In the genomic region with DNA sequence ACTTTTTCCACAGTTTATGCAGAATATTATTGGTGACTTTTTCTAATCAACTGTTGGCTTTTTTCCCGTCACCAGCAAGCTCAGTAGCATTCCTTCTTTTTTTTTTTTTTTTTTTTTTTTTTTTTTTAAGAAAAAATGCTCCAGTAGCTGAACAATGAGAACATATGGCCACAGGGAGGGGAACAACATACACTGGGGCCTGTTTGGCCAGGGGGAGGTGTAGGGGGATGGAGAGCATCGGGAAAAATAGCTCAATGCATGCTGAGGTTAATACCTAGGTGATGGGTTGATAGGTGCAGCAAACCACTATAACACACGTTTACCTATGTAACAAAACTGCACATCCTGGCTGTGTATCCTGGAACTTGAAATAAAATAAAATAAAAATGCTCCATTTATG, we compare ENCODE assay signal across 1 cellular context.
TF ChIP-seq lines count a peak whose summit lies in the region.

No MANE protein-coding gene starts in this region.

TF ChIP-seq in GM23338, 12 proteins besides CTCF, POLR2A, EP300 and RAD21 (continued from another document):
- TF ChIP-seq, protein P1, sequence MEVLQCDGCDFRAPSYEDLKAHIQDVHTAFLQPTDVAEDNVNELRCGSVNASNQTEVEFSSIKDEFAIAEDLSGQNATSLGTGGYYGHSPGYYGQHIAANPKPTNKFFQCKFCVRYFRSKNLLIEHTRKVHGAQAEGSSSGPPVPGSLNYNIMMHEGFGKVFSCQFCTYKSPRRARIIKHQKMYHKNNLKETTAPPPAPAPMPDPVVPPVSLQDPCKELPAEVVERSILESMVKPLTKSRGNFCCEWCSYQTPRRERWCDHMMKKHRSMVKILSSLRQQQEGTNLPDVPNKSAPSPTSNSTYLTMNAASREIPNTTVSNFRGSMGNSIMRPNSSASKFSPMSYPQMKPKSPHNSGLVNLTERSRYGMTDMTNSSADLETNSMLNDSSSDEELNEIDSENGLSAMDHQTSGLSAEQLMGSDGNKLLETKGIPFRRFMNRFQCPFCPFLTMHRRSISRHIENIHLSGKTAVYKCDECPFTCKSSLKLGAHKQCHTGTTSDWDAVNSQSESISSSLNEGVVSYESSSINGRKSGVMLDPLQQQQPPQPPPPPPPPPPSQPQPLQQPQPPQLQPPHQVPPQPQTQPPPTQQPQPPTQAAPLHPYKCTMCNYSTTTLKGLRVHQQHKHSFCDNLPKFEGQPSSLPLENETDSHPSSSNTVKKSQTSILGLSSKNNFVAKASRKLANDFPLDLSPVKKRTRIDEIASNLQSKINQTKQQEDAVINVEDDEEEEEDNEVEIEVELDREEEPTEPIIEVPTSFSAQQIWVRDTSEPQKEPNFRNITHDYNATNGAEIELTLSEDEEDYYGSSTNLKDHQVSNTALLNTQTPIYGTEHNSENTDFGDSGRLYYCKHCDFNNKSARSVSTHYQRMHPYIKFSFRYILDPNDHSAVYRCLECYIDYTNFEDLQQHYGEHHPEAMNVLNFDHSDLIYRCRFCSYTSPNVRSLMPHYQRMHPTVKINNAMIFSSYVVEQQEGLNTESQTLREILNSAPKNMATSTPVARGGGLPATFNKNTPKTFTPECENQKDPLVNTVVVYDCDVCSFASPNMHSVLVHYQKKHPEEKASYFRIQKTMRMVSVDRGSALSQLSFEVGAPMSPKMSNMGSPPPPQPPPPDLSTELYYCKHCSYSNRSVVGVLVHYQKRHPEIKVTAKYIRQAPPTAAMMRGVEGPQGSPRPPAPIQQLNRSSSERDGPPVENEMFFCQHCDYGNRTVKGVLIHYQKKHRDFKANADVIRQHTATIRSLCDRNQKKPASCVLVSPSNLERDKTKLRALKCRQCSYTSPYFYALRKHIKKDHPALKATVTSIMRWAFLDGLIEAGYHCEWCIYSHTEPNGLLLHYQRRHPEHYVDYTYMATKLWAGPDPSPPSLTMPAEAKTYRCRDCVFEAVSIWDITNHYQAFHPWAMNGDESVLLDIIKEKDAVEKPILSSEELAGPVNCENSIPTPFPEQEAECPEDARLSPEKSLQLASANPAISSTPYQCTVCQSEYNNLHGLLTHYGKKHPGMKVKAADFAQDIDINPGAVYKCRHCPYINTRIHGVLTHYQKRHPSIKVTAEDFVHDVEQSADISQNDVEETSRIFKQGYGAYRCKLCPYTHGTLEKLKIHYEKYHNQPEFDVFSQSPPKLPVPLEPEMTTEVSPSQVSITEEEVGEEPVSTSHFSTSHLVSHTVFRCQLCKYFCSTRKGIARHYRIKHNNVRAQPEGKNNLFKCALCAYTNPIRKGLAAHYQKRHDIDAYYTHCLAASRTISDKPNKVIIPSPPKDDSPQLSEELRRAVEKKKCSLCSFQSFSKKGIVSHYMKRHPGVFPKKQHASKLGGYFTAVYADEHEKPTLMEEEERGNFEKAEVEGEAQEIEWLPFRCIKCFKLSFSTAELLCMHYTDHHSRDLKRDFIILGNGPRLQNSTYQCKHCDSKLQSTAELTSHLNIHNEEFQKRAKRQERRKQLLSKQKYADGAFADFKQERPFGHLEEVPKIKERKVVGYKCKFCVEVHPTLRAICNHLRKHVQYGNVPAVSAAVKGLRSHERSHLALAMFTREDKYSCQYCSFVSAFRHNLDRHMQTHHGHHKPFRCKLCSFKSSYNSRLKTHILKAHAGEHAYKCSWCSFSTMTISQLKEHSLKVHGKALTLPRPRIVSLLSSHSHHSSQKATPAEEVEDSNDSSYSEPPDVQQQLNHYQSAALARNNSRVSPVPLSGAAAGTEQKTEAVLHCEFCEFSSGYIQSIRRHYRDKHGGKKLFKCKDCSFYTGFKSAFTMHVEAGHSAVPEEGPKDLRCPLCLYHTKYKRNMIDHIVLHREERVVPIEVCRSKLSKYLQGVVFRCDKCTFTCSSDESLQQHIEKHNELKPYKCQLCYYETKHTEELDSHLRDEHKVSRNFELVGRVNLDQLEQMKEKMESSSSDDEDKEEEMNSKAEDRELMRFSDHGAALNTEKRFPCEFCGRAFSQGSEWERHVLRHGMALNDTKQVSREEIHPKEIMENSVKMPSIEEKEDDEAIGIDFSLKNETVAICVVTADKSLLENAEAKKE (CRISPR knock-in tag; IDR thresholded peaks at IDR 0.05), result no peak
- TF ChIP-seq ZNF331 (CRISPR knock-in tag; IDR thresholded peaks at IDR 0.05; ENCODE audit: low read depth), result no peak
- no peak for TF ChIP-seq ZNF114 (CRISPR knock-in tag; IDR thresholded peaks at IDR 0.05)
- TF ChIP-seq POLR2AphosphoS5 (IDR thresholded peaks at IDR 0.05; ENCODE audit: low read depth), result no peak
- TF ChIP-seq, protein P2, sequence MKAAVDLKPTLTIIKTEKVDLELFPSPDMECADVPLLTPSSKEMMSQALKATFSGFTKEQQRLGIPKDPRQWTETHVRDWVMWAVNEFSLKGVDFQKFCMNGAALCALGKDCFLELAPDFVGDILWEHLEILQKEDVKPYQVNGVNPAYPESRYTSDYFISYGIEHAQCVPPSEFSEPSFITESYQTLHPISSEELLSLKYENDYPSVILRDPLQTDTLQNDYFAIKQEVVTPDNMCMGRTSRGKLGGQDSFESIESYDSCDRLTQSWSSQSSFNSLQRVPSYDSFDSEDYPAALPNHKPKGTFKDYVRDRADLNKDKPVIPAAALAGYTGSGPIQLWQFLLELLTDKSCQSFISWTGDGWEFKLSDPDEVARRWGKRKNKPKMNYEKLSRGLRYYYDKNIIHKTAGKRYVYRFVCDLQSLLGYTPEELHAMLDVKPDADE (IDR thresholded peaks at IDR 0.05), result no peak
